ENCODE assay signal across 11 cellular contexts in genomic region chr1:47386268-47386667, GRCh38. TPM values are rescaled to one million over a fixed set of nuclear protein-coding genes. Genes with fewer than 3 reads are reported as not detected.
"Had no signal": no experiment of that assay in that cellular context is flagged by ENCODE, and none has a peak within 500 bp of the region (broad histone marks: within the 10 kb centered on the region; RNA-seq: fewer than 3 reads in every experiment).

No MANE protein-coding gene starts in this region.

- H3K27ac Mint-ChIP-seq: GM23338, H9, HFFc6 had no signal

- H3K9me3 Mint-ChIP-seq: GM23338, H9, HFFc6 had no signal

- H2AFZ ChIP-seq: GM23338 had no signal

- H3K9ac ChIP-seq: KMS-11 had no signal

- H3K4me2 ChIP-seq: GM23338, KMS-11 had no signal

- H3K27ac ChIP-seq: KMS-11 had no signal

- ATAC-seq: GM23338 had no signal

- DNase-seq: H9, HCEC 1CT, HFFc6, IMR-90, KBM-7 had no signal

- H3K4me3 Mint-ChIP-seq: GM23338, H9, HFFc6 had no signal

- H3K4me1 Mint-ChIP-seq: GM23338 had no signal

- H3K4me3 ChIP-seq: GM23338 had no signal

- FAIRE-seq: H1, H54, HTR-8/SVneo had no signal

RNA-seq across cellular contexts. Expression of gene FOXE3, which starts 29.8 kb away (rescaled TPM):
- total RNA-seq: GM23338, H1, HFFc6, HT-29, IMR-90 had no signal
- polyA plus RNA-seq: GM23338 had no signal

RNA-seq across cellular contexts. Expression of gene FOXD2, which starts 51.6 kb away (rescaled TPM):
- total RNA-seq: H1, H9 had no signal
- polyA plus RNA-seq: GM23338, H1 had no signal
